ENCODE assay signal across 29 cellular contexts in the genomic region with DNA sequence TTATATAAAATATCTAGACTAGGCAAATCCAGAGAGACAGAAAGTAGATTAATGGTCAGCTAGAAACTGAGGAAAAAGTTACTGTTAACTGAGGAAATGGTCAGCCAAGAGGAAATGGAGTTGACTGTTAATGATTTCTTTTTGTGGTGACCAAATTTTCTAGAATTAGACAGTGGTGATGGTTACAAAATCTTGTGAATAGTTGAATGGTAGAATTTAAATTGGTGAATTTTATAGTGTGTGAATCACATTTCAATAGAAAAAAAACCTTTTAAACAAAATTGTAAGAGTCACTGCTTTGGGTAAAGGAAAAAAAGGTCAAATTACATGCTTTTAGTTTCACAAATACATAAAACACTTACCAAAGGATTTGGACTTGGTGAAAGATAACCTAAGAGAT.
"Had no signal": no experiment of that assay in that cellular context is flagged by ENCODE, and none has a peak within 500 bp of the region (broad histone marks: within the 10 kb centered on the region; RNA-seq: fewer than 3 reads in every experiment).

No MANE protein-coding gene starts in this region.

- H3K27ac ChIP-seq: adrenal gland, SK-N-MC had no signal

- H3K4me1 ChIP-seq: adrenal gland had no signal

- ATAC-seq: activated CD8-positive, alpha-beta memory T cell treated with anti-CD3 and anti-CD28 coated beads, Interleukin-2, amount 10 ng/mL, durations not matched to agents 7 days and 5 days; activated T-helper 17 cell treated with anti-CD3 and anti-CD28 coated beads, Interleukin-2, amount 50 U/mL, for 72 hours; Right ventricle myocardium inferior; T-cell had no signal

- DNase-seq: activated B cell treated with CpG ODN at 0.5 μM for 24 hours; activated CD4-positive, alpha-beta T cell treated with anti-CD3 and anti-CD28 coated beads for 1 hour; activated CD4-positive, alpha-beta T cell treated with anti-CD3 and anti-CD28 coated beads, Interleukin-2, amount 10 ng/mL, durations not matched to agents 24 days and 14 days; activated CD4-positive, alpha-beta T cell treated with anti-CD3 and anti-CD28 coated beads, Interleukin-2, amount 50 U/mL, for 48 hours; activated CD8-positive, alpha-beta memory T cell treated with anti-CD3 and anti-CD28 coated beads, Interleukin-2, amount 10 ng/mL, durations not matched to agents 7 days and 5 days; activated gamma-delta T cell; activated naive CD4-positive, alpha-beta T cell treated with anti-CD3 and anti-CD28 coated beads, Interleukin-2, amount 10 ng/mL, durations not matched to agents 7 days and 5 days; activated naive CD8-positive, alpha-beta T cell treated with anti-CD3 and anti-CD28 coated beads, Interleukin-2, amount 10 ng/mL, durations not matched to agents 7 days and 5 days; activated T-cell treated with anti-CD3 and anti-CD28 coated beads, Interleukin-2, amount 50 U/mL, for 24 hours; adrenal gland; anterior cingulate cortex; cerebellar nuclear complex; NCI-H1092; NCI-H1417 treated with DMSO at 0.1 percent for 48 hours; NCI-H1694; NCI-H2029; NCI-H2107; NCI-H345; NCI-H510A; NCI-H526 treated with DMSO at 0.1 percent for 48 hours; NCI-H82; RPMI8226; T-cell; T-helper 2 cell; T1000 had no signal

- H3K4me3 ChIP-seq: adrenal gland, SK-N-MC had no signal

- H3K27me3 ChIP-seq: adrenal gland had no signal

- FAIRE-seq: TTC549 had no signal
